23 cellular contexts compared by ENCODE assay signal in genomic region chr5:55171471-55171870, GRCh38. TPM values are rescaled to one million over a fixed set of nuclear protein-coding genes. Genes with fewer than 3 reads are reported as not detected.
"Had no signal": no experiment of that assay in that cellular context is flagged by ENCODE, and none has a peak within 500 bp of the region (broad histone marks: within the 10 kb centered on the region; RNA-seq: fewer than 3 reads in every experiment).

No MANE protein-coding gene starts in this region.

- H3K27me3 ChIP-seq: body of pancreas had no signal

- H3K4me3 ChIP-seq: adrenal gland, body of pancreas had no signal

- H3K9me3 ChIP-seq: adrenal gland, body of pancreas had no signal

- H3K4me3 Mint-ChIP-seq: activated CD4-positive, alpha-beta memory T cell treated with anti-CD3 and anti-CD28 coated beads, Interleukin-2, amount 10 ng/mL, durations not matched to agents 7 days and 5 days; activated naive CD8-positive, alpha-beta T cell treated with anti-CD3 and anti-CD28 coated beads for 36 hours had no signal

- FAIRE-seq: colon had no signal

- H3K9me3 Mint-ChIP-seq: activated CD4-positive, alpha-beta memory T cell treated with anti-CD3 and anti-CD28 coated beads, Interleukin-2, amount 10 ng/mL, durations not matched to agents 7 days and 5 days; activated CD4-positive, alpha-beta T cell treated with anti-CD3 and anti-CD28 coated beads, Interleukin-2, amount 10 ng/mL, durations not matched to agents 7 days and 5 days; activated naive CD4-positive, alpha-beta T cell treated with anti-CD3 and anti-CD28 coated beads, Interleukin-2, amount 10 ng/mL, durations not matched to agents 7 days and 5 days; activated naive CD4-positive, alpha-beta T cell treated with anti-CD3 and anti-CD28 coated beads, Interleukin-2, amount 50 U/mL, for 72 hours; activated naive CD8-positive, alpha-beta T cell treated with anti-CD3 and anti-CD28 coated beads for 36 hours; activated T-cell treated with anti-CD3 and anti-CD28 coated beads, Interleukin-2, amount 50 U/mL, for 24 hours; activated T-helper 17 cell treated with anti-CD3 and anti-CD28 coated beads, Interleukin-2, amount 50 U/mL, for 72 hours; T-cell; WTC11 had no signal

- H3K36me3 Mint-ChIP-seq: activated CD8-positive, alpha-beta memory T cell treated with anti-CD3 and anti-CD28 coated beads, Interleukin-2, amount 10 ng/mL, durations not matched to agents 7 days and 5 days; activated naive CD4-positive, alpha-beta T cell treated with anti-CD3 and anti-CD28 coated beads, Interleukin-2, amount 10 ng/mL, durations not matched to agents 7 days and 5 days; activated naive CD8-positive, alpha-beta T cell treated with anti-CD3 and anti-CD28 coated beads for 36 hours; T-cell; WTC11 had no signal

- H3K36me3 ChIP-seq: adrenal gland, WERI-Rb-1 had no signal

- H3K27ac ChIP-seq: adrenal gland, body of pancreas, WERI-Rb-1 had no signal

- DNase-seq: activated T-cell treated with anti-CD3 and anti-CD28 coated beads, Interleukin-2, amount 50 U/mL, for 24 hours; aorta had no signal

- H3K27ac Mint-ChIP-seq: activated CD4-positive, alpha-beta memory T cell treated with anti-CD3 and anti-CD28 coated beads, Interleukin-2, amount 10 ng/mL, durations not matched to agents 7 days and 5 days; activated CD4-positive, alpha-beta T cell treated with anti-CD3 and anti-CD28 coated beads for 36 hours; activated CD4-positive, alpha-beta T cell treated with anti-CD3 and anti-CD28 coated beads, Interleukin-2, amount 10 ng/mL, durations not matched to agents 7 days and 5 days; activated CD8-positive, alpha-beta memory T cell treated with anti-CD3 and anti-CD28 coated beads, Interleukin-2, amount 10 ng/mL, durations not matched to agents 7 days and 5 days; activated CD8-positive, alpha-beta T cell treated with anti-CD3 and anti-CD28 coated beads, Interleukin-2, amount 10 ng/mL, durations not matched to agents 7 days and 5 days; activated naive CD4-positive, alpha-beta T cell treated with anti-CD3 and anti-CD28 coated beads, Interleukin-2, amount 10 ng/mL, durations not matched to agents 7 days and 5 days; activated naive CD4-positive, alpha-beta T cell treated with anti-CD3 and anti-CD28 coated beads, Interleukin-2, amount 50 U/mL, for 72 hours; activated naive CD8-positive, alpha-beta T cell treated with anti-CD3 and anti-CD28 coated beads for 36 hours; activated T-cell treated with anti-CD3 and anti-CD28 coated beads, Interleukin-2, amount 50 U/mL, for 24 hours; activated T-helper 17 cell treated with anti-CD3 and anti-CD28 coated beads, Interleukin-2, amount 50 U/mL, for 72 hours; T-cell; WTC11 had no signal

RNA-seq across cellular contexts. Expression of gene CDC20B, which starts 1.5 kb away (rescaled TPM):
- total RNA-seq: activated CD4-positive, alpha-beta T cell treated with anti-CD3 and anti-CD28 coated beads for 36 hours; activated naive CD4-positive, alpha-beta T cell treated with anti-CD3 and anti-CD28 coated beads, Interleukin-2, amount 50 U/mL, for 72 hours; activated naive CD8-positive, alpha-beta T cell treated with anti-CD3 and anti-CD28 coated beads for 36 hours; activated T-helper 17 cell treated with anti-CD3 and anti-CD28 coated beads, Interleukin-2, amount 50 U/mL, for 72 hours; adrenal gland; aorta; body of pancreas; cardiac septum; T-cell; T-helper 17 cell; WTC11 had no signal
- polyA plus RNA-seq: adrenal gland, aorta had no signal

RNA-seq across cellular contexts. Expression of gene GPX8, which starts 11.5 kb away (rescaled TPM):
- total RNA-seq: activated CD4-positive, alpha-beta memory T cell treated with anti-CD3 and anti-CD28 coated beads, Interleukin-2, amount 10 ng/mL, durations not matched to agents 7 days and 5 days; activated CD4-positive, alpha-beta T cell treated with anti-CD3 and anti-CD28 coated beads for 36 hours; activated CD4-positive, alpha-beta T cell treated with anti-CD3 and anti-CD28 coated beads, Interleukin-2, amount 10 ng/mL, durations not matched to agents 7 days and 5 days; activated CD8-positive, alpha-beta memory T cell treated with anti-CD3 and anti-CD28 coated beads, Interleukin-2, amount 10 ng/mL, durations not matched to agents 7 days and 5 days; activated CD8-positive, alpha-beta T cell treated with anti-CD3 and anti-CD28 coated beads, Interleukin-2, amount 10 ng/mL, durations not matched to agents 7 days and 5 days; activated naive CD4-positive, alpha-beta T cell treated with anti-CD3 and anti-CD28 coated beads, Interleukin-2, amount 50 U/mL, for 72 hours; activated naive CD8-positive, alpha-beta T cell treated with anti-CD3 and anti-CD28 coated beads for 36 hours; activated T-helper 17 cell treated with anti-CD3 and anti-CD28 coated beads, Interleukin-2, amount 50 U/mL, for 72 hours; T-helper 1 cell treated with Interleukin-12 subunit alpha and Interleukin-12 subunit beta and Interleukin-4 antibody, amounts not matched to agents 30 ng/mL and 1 ng/mL, for 36 hours; T-helper 17 cell; T-helper 2 cell treated with Interferon-gamma antibody and Interleukin-4, amounts not matched to agents 100 ng/mL and 5 ng/mL, for 36 hours had no signal

RNA-seq across cellular contexts. Expression of gene MCIDAS, which starts 55.6 kb away (rescaled TPM):
- total RNA-seq: activated CD4-positive, alpha-beta memory T cell treated with anti-CD3 and anti-CD28 coated beads, Interleukin-2, amount 10 ng/mL, durations not matched to agents 7 days and 5 days; activated CD4-positive, alpha-beta T cell treated with anti-CD3 and anti-CD28 coated beads for 36 hours; activated CD4-positive, alpha-beta T cell treated with anti-CD3 and anti-CD28 coated beads, Interleukin-2, amount 10 ng/mL, durations not matched to agents 7 days and 5 days; activated CD8-positive, alpha-beta T cell treated with anti-CD3 and anti-CD28 coated beads, Interleukin-2, amount 10 ng/mL, durations not matched to agents 7 days and 5 days; adrenal gland; astrocyte; cardiac septum; cerebellum; T-cell; T-helper 1 cell treated with Interleukin-12 subunit alpha and Interleukin-12 subunit beta and Interleukin-4 antibody, amounts not matched to agents 30 ng/mL and 1 ng/mL, for 36 hours; T-helper 17 cell; T-helper 2 cell treated with Interferon-gamma antibody and Interleukin-4, amounts not matched to agents 100 ng/mL and 5 ng/mL, for 36 hours had no signal
- polyA plus RNA-seq: adrenal gland, aorta had no signal
